12 cellular contexts compared by ENCODE assay signal in the genomic region with DNA sequence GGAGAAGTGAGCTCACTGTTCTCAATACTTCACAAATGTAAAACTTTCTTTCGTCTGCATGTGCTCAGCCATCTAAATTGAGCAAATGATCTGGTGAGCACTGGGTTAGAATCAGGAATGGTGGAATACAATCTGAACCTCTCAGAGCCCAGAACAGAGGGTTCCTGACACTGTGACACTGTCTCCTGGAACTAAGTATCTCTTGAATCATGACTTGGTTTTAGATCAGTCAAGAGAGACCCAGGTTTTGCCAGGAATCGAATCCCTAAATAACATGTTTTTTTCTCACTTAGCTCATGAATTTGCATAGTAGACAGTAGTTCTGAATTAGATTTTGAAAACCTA. TPM values are rescaled to one million over a fixed set of nuclear protein-coding genes. Genes with fewer than 3 reads are reported as not detected.
DNase-seq lines count a peak whose midpoint lies in the region; ATAC-seq and TF ChIP-seq lines count a peak whose summit lies in the region.
"Had no signal": no experiment of that assay in that cellular context is flagged by ENCODE, and none has a peak within 500 bp of the region (broad histone marks: within the 10 kb centered on the region; RNA-seq: fewer than 3 reads in every experiment).

No MANE protein-coding gene starts in this region.

- peaks cover 35% of the 10 kb centered on the region for H3K36me3 ChIP-seq in colonic mucosa
- peaks cover 78% of the 10 kb centered on the region for H3K36me3 ChIP-seq in mesodermal cell (ENCODE audit: control insufficient read depth, insufficient read depth, low read length)
- peaks cover 0 to 55% (median 32%) of the 10 kb centered on the region in 3 donors for H3K36me3 ChIP-seq in tibial nerve

- TF ChIP-seq CTCF in colonic mucosa (IDR thresholded peaks at IDR 0.05) (no peak), tibial nerve (IDR thresholded peaks at IDR 0.05) (no peak)

- no peak overlapping the region for H3K4me3 Mint-ChIP-seq in activated T-cell treated with anti-CD3 and anti-CD28 coated beads, Interleukin-2, amount 50 U/mL, for 72 hours
- H3K4me3 Mint-ChIP-seq: stimulated activated memory B cell treated with anti-CD40 and anti-IgM and Interleukin-4, amounts not matched to agents 10 μg/mL and 1 μg/mL and 100 μg/mL, for 72 hours; T-helper 2 cell treated with Interferon-gamma antibody and Interleukin-4, amounts not matched to agents 5 μg/mL and 100 μg/mL, for 36 hours had no signal

- TF ChIP-seq EP300 in tibial nerve (IDR thresholded peaks at IDR 0.05) = no peak

- H3K27ac ChIP-seq in colonic mucosa (peak overlapping the region; percentile 8), mesodermal cell (ENCODE audit: low read depth, low read length, severe bottlenecking) (peak overlapping the region; percentile 19), tibial nerve (peak overlapping the region in 3 of 4 donors; percentile 49 to 92 (median 90))

- H3K4me1 ChIP-seq in colonic mucosa (peaks cover 8% of the 10 kb centered on the region), mesodermal cell (ENCODE audit: control insufficient read depth, insufficient read depth, low read length, poor library complexity, severe bottlenecking) (peaks cover 28% of the 10 kb centered on the region), tibial nerve (peaks cover 3 to 61% (median 43%) of the 10 kb centered on the region in 4 donors)

- no peak for TF ChIP-seq POLR2A in tibial nerve (IDR thresholded peaks at IDR 0.05)

- WGBS in mesodermal cell (ENCODE audit: insufficient coverage in 2 of 2), 2 experiments = 94 to 100% methylated on average over 1 to 2 of the region's 2 CpGs
- 62 to 72% methylated on average over 2 of the region's 2 CpGs for WGBS in tibial nerve, 2 donors

- peaks cover 38% of the 10 kb centered on the region for H3K4me1 Mint-ChIP-seq in activated T-cell treated with anti-CD3 and anti-CD28 coated beads, Interleukin-2, amount 50 U/mL, for 72 hours (ENCODE audit: low read depth)

- H3K4me3 ChIP-seq in colonic mucosa = no peak overlapping the region
- no peak overlapping the region for H3K4me3 ChIP-seq in mesodermal cell (ENCODE audit: extremely low read depth, insufficient read depth, low read length, poor library complexity, severe bottlenecking)
- H3K4me3 ChIP-seq in tibial nerve = no peak overlapping the region

- no peaks in the 10 kb centered on the region for H3K9me3 Mint-ChIP-seq in activated T-cell treated with anti-CD3 and anti-CD28 coated beads, Interleukin-2, amount 50 U/mL, for 72 hours
- H3K9me3 Mint-ChIP-seq: stimulated activated memory B cell treated with anti-CD40 and anti-IgM and Interleukin-4, amounts not matched to agents 10 μg/mL and 1 μg/mL and 100 μg/mL, for 72 hours; T-helper 2 cell treated with Interferon-gamma antibody and Interleukin-4, amounts not matched to agents 5 μg/mL and 100 μg/mL, for 36 hours had no signal

- no peak for DNase-seq in activated T-cell treated with anti-CD3 and anti-CD28 coated beads, Interleukin-2, amount 50 U/mL, for 72 hours
- no peak for DNase-seq in activated T-cell treated with anti-CD3 and anti-CD28 coated beads, Interleukin-2, amount 50 U/mL, for 1 hour
- DNase-seq in colonic mucosa (no peak), tibial nerve (ENCODE audit: low spot score in 2 of 2) (no peak), DMS79 (lab: John Stamatoyannopoulos, UW) (no peak)
- DNase-seq: KG1, NCI-H2029 treated with DMSO at 0.1 percent for 48 hours had no signal

- peak overlapping the region; percentile 91 for H3K27ac Mint-ChIP-seq in activated T-cell treated with anti-CD3 and anti-CD28 coated beads, Interleukin-2, amount 50 U/mL, for 72 hours
- H3K27ac Mint-ChIP-seq: stimulated activated memory B cell treated with anti-CD40 and anti-IgM and Interleukin-4, amounts not matched to agents 10 μg/mL and 1 μg/mL and 100 μg/mL, for 72 hours; T-helper 2 cell treated with Interferon-gamma antibody and Interleukin-4, amounts not matched to agents 5 μg/mL and 100 μg/mL, for 36 hours had no signal

- intact Hi-C loops in colonic mucosa (cut with DNase I) = no loop called here

- ATAC-seq in activated T-cell treated with anti-CD3 and anti-CD28 coated beads, Interleukin-2, amount 50 U/mL, for 72 hours (replicated peaks in 1 of 2) = no peak
- ATAC-seq in HG03095 (IDR thresholded peaks at IDR 0.05; ENCODE audit: unreplicated experiment) (no peak), GM21717 (IDR thresholded peaks at IDR 0.05; ENCODE audit: unreplicated experiment) (no peak)
- ATAC-seq: stimulated activated memory B cell treated with anti-CD40 and anti-IgM and Interleukin-4, amounts not matched to agents 10 μg/mL and 1 μg/mL and 100 μg/mL, for 72 hours had no signal

- H3K27me3 Mint-ChIP-seq in activated T-cell treated with anti-CD3 and anti-CD28 coated beads, Interleukin-2, amount 50 U/mL, for 72 hours (ENCODE audit: low read depth) = no peaks in the 10 kb centered on the region
- H3K27me3 Mint-ChIP-seq: stimulated activated memory B cell treated with anti-CD40 and anti-IgM and Interleukin-4, amounts not matched to agents 10 μg/mL and 1 μg/mL and 100 μg/mL, for 72 hours had no signal

- H3K9me3 ChIP-seq in colonic mucosa (no peaks in the 10 kb centered on the region), mesodermal cell (ENCODE audit: control insufficient read depth, low read length) (no peaks in the 10 kb centered on the region), tibial nerve (no peaks in the 10 kb centered on the region)

- no peak overlapping the region for H3K9ac ChIP-seq in colonic mucosa (ENCODE audit: low read depth in 2 of 2, low read length in 2 of 2)

- H3K27me3 ChIP-seq in colonic mucosa = no peaks in the 10 kb centered on the region
- no peaks in the 10 kb centered on the region for H3K27me3 ChIP-seq in tibial nerve

- H3K36me3 Mint-ChIP-seq in activated T-cell treated with anti-CD3 and anti-CD28 coated beads, Interleukin-2, amount 50 U/mL, for 72 hours (ENCODE audit: insufficient read depth in 2 of 2) = peaks cover 22 to 36% of the 10 kb centered on the region in 2 donors

RNA-seq across cellular contexts. Expression of a gene that starts 49.3 kb away (rescaled TPM):
- total RNA-seq in activated T-cell treated with anti-CD3 and anti-CD28 coated beads, Interleukin-2, amount 50 U/mL, for 72 hours = 100 to 1,000 TPM; 302 to 309 TPM
- total RNA-seq in colonic mucosa (100 to 1,000 TPM; 182 to 369 TPM), tibial nerve (100 to 1,000 TPM; 103 to 132 (median 119) TPM)
- polyA plus RNA-seq in mesodermal cell (2013, experiment 1 of 2) = 221 TPM
- polyA plus RNA-seq in mesodermal cell (2013, experiment 2 of 2) = 211 TPM

RNA-seq across cellular contexts. Expression of a gene that starts 49.5 kb away (rescaled TPM):
- 10 to 100 TPM; 30.2 to 53.4 TPM for total RNA-seq in activated T-cell treated with anti-CD3 and anti-CD28 coated beads, Interleukin-2, amount 50 U/mL, for 72 hours
- total RNA-seq in colonic mucosa (10 to 100 TPM; 54.8 to 84.7 TPM), tibial nerve (100 to 1,000 TPM in 1 of 4 donors, 10 to 100 TPM in 3; 41.1 to 109 (median 47.1) TPM)
- 46.5 TPM for polyA plus RNA-seq in mesodermal cell (2013, experiment 1 of 2)
- polyA plus RNA-seq in mesodermal cell (2013, experiment 2 of 2) = 44.2 TPM

Comparison
In these comparisons a context has a peak if more than half of its experiments do, and no peak if none do; other contexts are left out.
1. H3K27ac ChIP-seq: peak in every context shown above with its lines; median percentile 90 in tibial nerve; 19 in mesodermal cell; 8 in colonic mucosa.